Comparison of ENCODE assay signal across 8 cellular contexts in the genomic region with DNA sequence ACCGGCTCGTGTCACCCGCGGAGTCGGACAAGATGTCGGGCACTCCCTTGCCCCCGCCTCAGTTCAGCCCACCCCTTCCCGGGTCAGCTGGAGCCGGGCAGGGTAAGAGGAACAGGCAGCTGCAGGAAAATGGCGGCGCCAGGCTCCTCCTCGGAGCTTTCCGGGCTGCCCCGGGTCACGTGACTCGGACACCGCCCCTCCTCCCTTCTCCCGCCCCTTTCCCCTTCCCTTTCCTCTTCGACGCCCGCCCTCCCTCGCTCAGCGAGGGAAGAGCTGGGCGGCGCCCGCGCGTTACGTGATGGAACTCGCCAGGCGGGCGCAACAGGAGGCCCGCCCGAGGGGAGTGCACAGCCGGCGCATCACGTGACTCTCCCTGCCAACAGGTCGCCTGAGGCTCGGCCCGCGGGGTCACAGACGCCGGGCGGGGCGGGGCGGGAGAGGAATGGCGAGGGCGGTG. TPM values are rescaled to one million over a fixed set of nuclear protein-coding genes. Genes with fewer than 3 reads are reported as not detected.
A peak's percentile ranks its signal among the peaks of the same experiment; 100 is the strongest.
DNase-seq lines count a peak whose midpoint lies in the region; ATAC-seq, FAIRE-seq and TF ChIP-seq lines count a peak whose summit lies in the region.

A gene with protein sequence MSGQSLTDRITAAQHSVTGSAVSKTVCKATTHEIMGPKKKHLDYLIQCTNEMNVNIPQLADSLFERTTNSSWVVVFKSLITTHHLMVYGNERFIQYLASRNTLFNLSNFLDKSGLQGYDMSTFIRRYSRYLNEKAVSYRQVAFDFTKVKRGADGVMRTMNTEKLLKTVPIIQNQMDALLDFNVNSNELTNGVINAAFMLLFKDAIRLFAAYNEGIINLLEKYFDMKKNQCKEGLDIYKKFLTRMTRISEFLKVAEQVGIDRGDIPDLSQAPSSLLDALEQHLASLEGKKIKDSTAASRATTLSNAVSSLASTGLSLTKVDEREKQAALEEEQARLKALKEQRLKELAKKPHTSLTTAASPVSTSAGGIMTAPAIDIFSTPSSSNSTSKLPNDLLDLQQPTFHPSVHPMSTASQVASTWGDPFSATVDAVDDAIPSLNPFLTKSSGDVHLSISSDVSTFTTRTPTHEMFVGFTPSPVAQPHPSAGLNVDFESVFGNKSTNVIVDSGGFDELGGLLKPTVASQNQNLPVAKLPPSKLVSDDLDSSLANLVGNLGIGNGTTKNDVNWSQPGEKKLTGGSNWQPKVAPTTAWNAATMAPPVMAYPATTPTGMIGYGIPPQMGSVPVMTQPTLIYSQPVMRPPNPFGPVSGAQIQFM (minus strand): TSS at position 134 of the 457 bp plus-strand sequence. CDS start 304 bp downstream, outside the sequence.

- no TSS peak for BruUV-seq in Calu3 (replicated peaks; lab: Mats Ljungman, UMichigan)

- peak within 1 kb of the TSS; percentile 81 for H3K4me2 ChIP-seq in OCI-LY1 (ENCODE audit: low read length)

- no peaks in the 10 kb centered on the region for H4K20me1 ChIP-seq in OCI-LY1 (ENCODE audit: insufficient read depth, low read length)

- no peaks in the 10 kb centered on the region for H3K9me2 ChIP-seq in OCI-LY1 (ENCODE audit: low read depth, low read length)

- FAIRE-seq in endometrium (lab: Jason Lieb, UNC) = peak; percentile 53

- H3K9me3 Mint-ChIP-seq in Calu3 (ENCODE audit: low read depth, unreplicated experiment) (no peaks in the 10 kb centered on the region), mesothelial cell of epicardium (no peaks in the 10 kb centered on the region)

- DNase-seq in Calu3 (peak; percentile 94), mesothelial cell of epicardium (ENCODE audit: low spot score in 2 of 2, unreplicated experiment in 2 of 2) (peak; percentile 96 to 97)
- DNase-seq in activated CD8-positive, alpha-beta memory T cell treated with anti-CD3 and anti-CD28 coated beads, Interleukin-2, amount 50 U/mL, for 4 hours = peak; percentile 97
- DNase-seq in stimulated activated CD8-positive, alpha-beta memory T cell treated with anti-CD3 and anti-CD28 coated beads, Interleukin-15, amount 100 ng/mL, for 48 hours (ENCODE audit: low read depth in 2 of 2) = peak; percentile 96 to 97

- H3K4me1 Mint-ChIP-seq in Calu3 (ENCODE audit: low read depth, unreplicated experiment) = peaks cover 28% of the 10 kb centered on the region
- peaks cover 38% of the 10 kb centered on the region for H3K4me1 Mint-ChIP-seq in mesothelial cell of epicardium

- H3K9me3 ChIP-seq in HUES64 (ENCODE audit: insufficient read depth, low read depth, low read length) (no peaks in the 10 kb centered on the region), OCI-LY1 (ENCODE audit: low read length) (no peaks in the 10 kb centered on the region)

- H3K9ac ChIP-seq in HUES64 (ENCODE audit: low read depth, low read length) (peak within 1 kb of the TSS; percentile 86), OCI-LY1 (ENCODE audit: low read length) (peak within 1 kb of the TSS; percentile 80)

- H3K27me3 Mint-ChIP-seq in Calu3 (ENCODE audit: unreplicated experiment) (no peaks in the 10 kb centered on the region), mesothelial cell of epicardium (ENCODE audit: low read depth) (no peaks in the 10 kb centered on the region)

- ATAC-seq in GM21447 (IDR thresholded peaks at IDR 0.05; ENCODE audit: unreplicated experiment) = peak; percentile 72

- peak within 1 kb of the TSS; percentile 92 for H3K27ac ChIP-seq in HUES64 (ENCODE audit: low read depth, low read length)
- H3K27ac ChIP-seq in OCI-LY1 (ENCODE audit: low read depth, low read length, poor library complexity, severe bottlenecking) = peak within 1 kb of the TSS; percentile 86

- H3K4me3 Mint-ChIP-seq in Calu3 (ENCODE audit: low read depth, unreplicated experiment) = peak within 1 kb of the TSS; percentile 99
- H3K4me3 Mint-ChIP-seq in mesothelial cell of epicardium = peak within 1 kb of the TSS; percentile 100

- H3K36me3 ChIP-seq in HUES64 (ENCODE audit: insufficient read depth, low read length) (no peaks in the 10 kb centered on the region), OCI-LY1 (ENCODE audit: insufficient read depth, low read length) (no peaks in the 10 kb centered on the region)

- H3K36me3 Mint-ChIP-seq in Calu3 (ENCODE audit: insufficient read depth, unreplicated experiment) (peaks cover 47% of the 10 kb centered on the region), mesothelial cell of epicardium (no peaks in the 10 kb centered on the region)

- under 1% methylated on average over 43 of the region's 48 CpGs for whole genome bisulfite sequencing in HUES64

- TF ChIP-seq CTCF in Calu3 (IDR thresholded peaks at IDR 0.05; ENCODE audit: unreplicated experiment) = no peak
- no peak for TF ChIP-seq CTCF in OCI-LY1 (IDR thresholded peaks at IDR 0.05; ENCODE audit: low read length)
- no peak for TF ChIP-seq CTCF in mesothelial cell of epicardium (IDR thresholded peaks at IDR 0.05; ENCODE audit: unreplicated experiment)

- peak within 1 kb of the TSS; percentile 99 for H3K27ac Mint-ChIP-seq in Calu3 (ENCODE audit: unreplicated experiment)
- peak within 1 kb of the TSS; percentile 99 for H3K27ac Mint-ChIP-seq in mesothelial cell of epicardium

- H3K27me3 ChIP-seq in HUES64 (ENCODE audit: insufficient read depth, low read length) (no peaks in the 10 kb centered on the region), OCI-LY1 (ENCODE audit: insufficient read depth, low read length) (no peaks in the 10 kb centered on the region)

- CTCF ChIA-PET in Calu3 (lab: Charles Lee) = interaction anchor here (0.7 to 3.3 kb wide), 7 partner anchors 25 to 125 kb away, joined by 3 to 24 read pairs (median 4); no protein-coding TSS in a partner anchor

- peaks cover 44% of the 10 kb centered on the region for H3K79me2 ChIP-seq in OCI-LY1 (ENCODE audit: insufficient read depth, low read length)

- intact Hi-C loops in Calu3 (cut with micrococcal nuclease; ENCODE audit: unreplicated experiment) = loop anchor here (1.0 to 5.0 kb wide), 4 partner anchors 22 to 148 kb away; no protein-coding TSS in a partner anchor

- H2AFZ ChIP-seq in OCI-LY1 (ENCODE audit: low read length) = peak within 1 kb of the TSS; percentile 76

- H3K4me3 ChIP-seq in HUES64 (ENCODE audit: low read length) (peak within 1 kb of the TSS; percentile 99), OCI-LY1 (ENCODE audit: low read depth, low read length, poor library complexity, severe bottlenecking) (peak within 1 kb of the TSS; percentile 75)

- H3K4me1 ChIP-seq in HUES64 (ENCODE audit: insufficient read depth, low read length) (peaks cover 32% of the 10 kb centered on the region), OCI-LY1 (ENCODE audit: insufficient read depth, low read length, severe bottlenecking) (peaks cover 34% of the 10 kb centered on the region)

- 0 out of 2 replicates have a peak, but pooled peaks cover 3% of the 10 kb centered on the region for H3F3A ChIP-seq in OCI-LY1 (ENCODE audit: insufficient read depth, low read length)

RNA-seq across cellular contexts. Expression of the gene that starts here (rescaled TPM):
- total RNA-seq in Calu3 (2022) = 116 and 124 TPM in 2 replicates
- polyA plus RNA-seq in HUES64 (2013, experiment 1 of 2) = 72.6 TPM
- 80.8 TPM for polyA plus RNA-seq in HUES64 (2013, experiment 2 of 2)
- total RNA-seq in mesothelial cell of epicardium = 149 to 154 TPM (median 150 TPM) in 3 replicates

Comparison
In these comparisons a context has a peak if more than half of its experiments do, and no peak if none do; other contexts are left out.
1. Peak in every context shown above with its lines: DNase-seq, ATAC-seq, H3K4me3 ChIP-seq and H3K27ac ChIP-seq.